ENCODE assay signal across 8 cellular contexts in the genomic region with DNA sequence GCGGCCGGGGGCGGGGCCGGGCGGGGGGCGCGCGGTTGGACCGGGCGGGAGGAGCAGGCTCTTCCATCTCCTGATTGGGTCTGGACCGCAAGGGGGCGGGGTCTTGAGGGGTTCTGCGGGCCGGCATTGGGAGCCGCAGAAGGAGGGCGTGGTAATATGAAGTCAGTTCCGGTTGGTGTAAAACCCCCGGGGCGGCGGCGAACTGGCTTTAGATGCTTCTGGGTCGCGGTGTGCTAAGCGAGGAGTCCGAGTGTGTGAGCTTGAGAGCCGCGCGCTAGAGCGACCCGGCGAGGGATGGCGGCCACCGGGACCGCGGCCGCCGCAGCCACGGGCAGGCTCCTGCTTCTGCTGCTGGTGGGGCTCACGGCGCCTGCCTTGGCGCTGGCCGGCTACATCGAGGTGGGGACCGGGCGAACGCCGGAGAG. TPM values are rescaled to one million over a fixed set of nuclear protein-coding genes. Genes with fewer than 3 reads are reported as not detected.
A peak's percentile ranks its signal among the peaks of the same experiment; 100 is the strongest.
DNase-seq lines count a peak whose midpoint lies in the region; ATAC-seq and TF ChIP-seq lines count a peak whose summit lies in the region.

A gene (plus strand): TSS at position 211 of the 425 bp plus-strand sequence. CDS start 84 bp downstream, at position 295.

- H3K4me3 ChIP-seq in left lung = peak within 1 kb of the TSS; percentile 67 to 79

- peak within 1 kb of the TSS; percentile 93 to 96 for H3K27ac ChIP-seq in left lung

- H3K4me1 ChIP-seq in left lung = peaks cover 7 to 38% of the 10 kb centered on the region in 2 donors

- DNase-seq in CD1c-positive myeloid dendritic cell (ENCODE audit: extremely low spot score) (peak; percentile 98), NCI-H748 treated with DMSO at 0.1 percent for 48 hours (lab: John Stamatoyannopoulos, UW) (peak; percentile 88), dedifferentiated amniotic fluid mesenchymal stem cell (ENCODE audit: extremely low spot score) (peak; percentile 98), left lung (peak; percentile 98 to 100)
- peak; percentile 87 to 97 for DNase-seq in activated CD4-positive, alpha-beta T cell treated with anti-CD3 and anti-CD28 coated beads, Interleukin-2, amount 50 U/mL, for 24 hours (ENCODE audit: low read depth in 1 of 2, low spot score in 1 of 2)
- peak; percentile 97 for DNase-seq in stimulated activated CD4-positive, alpha-beta T cell treated with anti-CD3 and anti-CD28 coated beads, Interleukin-2, amount 100 ng/mL, for 4 hours (ENCODE audit: low read depth)

- intact Hi-C loops in left lung (cut with DNase I) = loop anchor here in 1 of 2 donors (10.0 kb wide), 1 partner anchor 65 kb away; a partner anchor contains a TSS

- no peaks in the 10 kb centered on the region for H3K9me3 ChIP-seq in left lung

- ATAC-seq in GM19397 (IDR thresholded peaks at IDR 0.05; ENCODE audit: unreplicated experiment) (peak; percentile 95), HG03565 (IDR thresholded peaks at IDR 0.05; ENCODE audit: unreplicated experiment) (peak; percentile 87), left lung (peak; percentile 87)

- no peak for TF ChIP-seq CTCF in left lung (IDR thresholded peaks at IDR 0.05)

- no peaks in the 10 kb centered on the region for H3K36me3 ChIP-seq in left lung

- no peaks in the 10 kb centered on the region for H3K27me3 ChIP-seq in left lung

RNA-seq across cellular contexts. Expression of the gene that starts here (rescaled TPM):
- total RNA-seq in left lung = 100 to 1,000 TPM; 428 to 646 TPM

Comparison
In these comparisons a context has a peak if more than half of its experiments do, and no peak if none do; other contexts are left out.
1. Peak in every context shown above with its lines: DNase-seq, ATAC-seq, H3K4me3 ChIP-seq and H3K27ac ChIP-seq.